30 cellular contexts compared by ENCODE assay signal in the genomic region with DNA sequence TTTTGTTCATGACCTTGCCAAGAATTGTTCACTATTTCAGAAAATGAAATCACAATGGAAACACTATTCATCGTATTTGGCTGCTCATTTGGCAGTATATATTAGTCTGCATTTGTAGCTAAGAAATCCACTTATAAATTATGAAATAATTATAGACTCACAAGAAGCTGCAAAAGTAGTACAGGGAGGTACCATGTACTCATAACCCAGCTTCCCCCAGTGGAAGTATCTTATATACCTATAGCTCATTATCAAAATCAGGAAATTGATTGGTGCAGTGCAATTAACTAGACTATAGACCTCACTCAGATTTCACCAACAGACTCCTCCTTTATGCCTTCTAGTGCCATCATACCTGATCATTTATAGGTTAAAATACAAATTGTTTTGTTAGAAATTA.
"Had no signal": no experiment of that assay in that cellular context is flagged by ENCODE, and none has a peak within 500 bp of the region (broad histone marks: within the 10 kb centered on the region; RNA-seq: fewer than 3 reads in every experiment).

No MANE protein-coding gene starts in this region.

- H3K4me3 ChIP-seq: MG63 had no signal

- DNase-seq: Karpas-422, Kasumi-1, MG63, MM.1S, MV-4-11, NCI-H1048, NCI-H1092, NCI-H1092 treated with DMSO at 0.1 percent for 48 hours, NCI-H1105, NCI-H1105 treated with DMSO at 0.1 percent for 48 hours, NCI-H1417 treated with DMSO at 0.1 percent for 48 hours, NCI-H1436, NCI-H1436 treated with DMSO at 0.1 percent for 48 hours, NCI-H146, NCI-H1694, NCI-H187, NCI-H187 treated with DMSO at 0.1 percent for 48 hours, NCI-H1930, NCI-H2029, NCI-H2029 treated with DMSO at 0.1 percent for 48 hours, NCI-H2081, NCI-H2081 treated with DMSO at 0.1 percent for 48 hours, NCI-H2107, NCI-H2171, NCI-H2171 treated with DMSO at 0.1 percent for 48 hours, NCI-H2227 treated with DMSO at 0.1 percent for 48 hours, NCI-H226, NCI-H345, NCI-H510A, NCI-H510A treated with DMSO at 0.1 percent for 48 hours had no signal

- H3K36me3 ChIP-seq: MG63 had no signal

- H3K9me3 ChIP-seq: MG63 had no signal
